ENCODE assay signal across 25 cellular contexts in the genomic region with DNA sequence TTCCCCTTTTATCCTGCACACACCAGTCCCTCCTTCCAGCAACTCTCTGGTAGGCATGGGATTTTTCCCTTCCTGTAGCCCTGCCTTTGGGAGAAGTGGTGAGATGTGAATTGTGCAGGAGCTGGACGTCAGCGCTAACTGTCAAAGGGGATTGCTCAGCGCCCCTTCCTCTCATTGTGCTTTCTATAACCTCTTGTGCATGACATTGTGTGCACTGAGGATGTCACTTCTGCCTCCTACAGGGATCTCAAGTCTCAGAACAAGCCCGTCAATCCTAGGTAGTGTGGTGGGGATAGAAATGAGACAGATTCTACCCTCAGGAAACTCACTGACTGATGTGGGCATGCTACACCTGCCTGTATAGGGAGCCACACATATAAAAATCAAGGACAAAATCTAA. TPM values are rescaled to one million over a fixed set of nuclear protein-coding genes. Genes with fewer than 3 reads are reported as not detected.
"Had no signal": no experiment of that assay in that cellular context is flagged by ENCODE, and none has a peak within 500 bp of the region (broad histone marks: within the 10 kb centered on the region; RNA-seq: fewer than 3 reads in every experiment).

No MANE protein-coding gene starts in this region.

- H3K4me3 ChIP-seq: ascending aorta, body of pancreas, SJCRH30 had no signal

- DNase-seq: activated CD4-positive, alpha-beta T cell treated with anti-CD3 and anti-CD28 coated beads for 48 hours; activated CD4-positive, alpha-beta T cell treated with anti-CD3 and anti-CD28 coated beads, Interleukin-2, amount 50 U/mL, for 4 hours; activated CD8-positive, alpha-beta memory T cell treated with anti-CD3 and anti-CD28 coated beads, Interleukin-2, amount 50 U/mL, for 48 hours; activated CD8-positive, alpha-beta T cell treated with anti-CD3 and anti-CD28 coated beads, Interleukin-2, amount 10 ng/mL, durations not matched to agents 7 days and 5 days; activated naive CD4-positive, alpha-beta T cell treated with anti-CD3 and anti-CD28 coated beads, Interleukin-2, amount 50 U/mL, for 16 hours; activated naive CD8-positive, alpha-beta T cell treated with anti-CD3 and anti-CD28 coated beads, Interleukin-2, amount 10 ng/mL, durations not matched to agents 7 days and 5 days; activated T-cell treated with anti-CD3 and anti-CD28 coated beads, Interleukin-2, amount 50 U/mL, for 1 hour; body of pancreas; central memory CD4-positive, alpha-beta T cell; KG1; NCI-H1092; NCI-H2029; NCI-H446; NCI-H524; SJCRH30; SK-N-SH; T-helper 1 cell; WERI-Rb-1 had no signal

- H3K4me2 ChIP-seq: SK-N-SH had no signal

- H3K9me2 ChIP-seq: SK-N-SH had no signal

- FAIRE-seq: bronchial epithelial cell had no signal

- H3K36me3 ChIP-seq: SJCRH30, WERI-Rb-1 had no signal

- ATAC-seq: activated CD4-positive, CD25-positive, alpha-beta regulatory T cell treated with anti-CD3 and anti-CD28 coated beads, Interleukin-2, amount 50 U/mL, for 24 hours; activated CD8-positive, alpha-beta T cell treated with anti-CD3 and anti-CD28 coated beads, Interleukin-2, amount 10 ng/mL, durations not matched to agents 7 days and 5 days; body of pancreas had no signal

- H3K4me1 ChIP-seq: body of pancreas, SJCRH30 had no signal

- H3K9ac ChIP-seq: SK-N-SH had no signal

- H3K27ac ChIP-seq: body of pancreas, SJCRH30, WERI-Rb-1 had no signal

- H3K9me3 ChIP-seq: ascending aorta, body of pancreas, SJCRH30, SK-N-SH had no signal

- H3K27me3 ChIP-seq: ascending aorta, body of pancreas had no signal

RNA-seq across cellular contexts. Expression of gene KCNA5, which starts 8.7 kb away (rescaled TPM):
- total RNA-seq: activated CD8-positive, alpha-beta T cell treated with anti-CD3 and anti-CD28 coated beads, Interleukin-2, amount 10 ng/mL, durations not matched to agents 7 days and 5 days; activated naive CD8-positive, alpha-beta T cell treated with anti-CD3 and anti-CD28 coated beads, Interleukin-2, amount 10 ng/mL, durations not matched to agents 7 days and 5 days; bronchial epithelial cell; LHCN-M2; M059J; RPMI7951; SJCRH30; T-helper 2 cell treated with Interferon-gamma antibody and Interleukin-4, amounts not matched to agents 100 ng/mL and 5 ng/mL, for 36 hours had no signal
- polyA plus RNA-seq: SK-N-SH had no signal
